In the genomic region with DNA sequence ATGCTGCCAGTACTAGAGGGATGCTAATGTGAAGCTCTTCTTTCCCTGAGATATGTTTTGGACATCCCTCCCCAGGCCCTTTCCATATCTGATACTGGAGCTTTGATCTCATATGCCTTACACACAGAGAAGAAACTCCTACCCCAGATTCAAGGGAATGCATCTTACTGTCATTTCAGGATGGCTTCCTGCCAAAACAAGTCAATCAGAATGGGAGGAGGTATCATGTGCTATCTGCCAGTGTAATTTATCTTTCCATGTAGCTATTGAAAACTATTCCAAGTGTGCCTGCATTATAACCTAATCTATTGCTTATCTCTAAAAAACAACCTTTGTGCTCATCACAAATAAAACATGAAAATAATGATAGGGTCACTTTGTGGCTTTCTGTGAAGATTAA, we compare ENCODE assay signal across 25 cellular contexts.
"Had no signal": no experiment of that assay in that cellular context is flagged by ENCODE, and none has a peak within 500 bp of the region (broad histone marks: within the 10 kb centered on the region; RNA-seq: fewer than 3 reads in every experiment).

No MANE protein-coding gene starts in this region.

- H3K9me3 ChIP-seq: lower lobe of right lung, ovary, right lobe of liver, tibial nerve, upper lobe of left lung, vagina had no signal

- DNase-seq: hypothalamus; islet precursor cell; kidney glomerular epithelial cell; left colon; left lung; lower lobe of right lung; mesendoderm; naive B cell; natural killer cell; nephron progenitor cell; ovary; right lobe of liver; stimulated activated CD4-positive, alpha-beta T cell treated with anti-CD3 and anti-CD28 coated beads, Interleukin-1b, Interleukin-23, amount 100 ng/mL, for 48 hours; stimulated activated CD4-positive, alpha-beta T cell treated with anti-CD3 and anti-CD28 coated beads, Interleukin-2, amount 100 ng/mL, for 48 hours; stimulated activated CD4-positive, alpha-beta T cell treated with anti-CD3 and anti-CD28 coated beads, Interleukin-4, amount 100 ng/mL, for 4 hours; stimulated activated CD8-positive, alpha-beta memory T cell treated with anti-CD3 and anti-CD28 coated beads, Interleukin-4, amount 100 ng/mL, for 48 hours; stimulated activated naive CD4-positive, alpha-beta T cell treated with Interleukin-2 at 50 U/mL for 16 hours; stimulated activated naive CD8-positive, alpha-beta T cell treated with anti-CD3 and anti-CD28 coated beads, Interleukin-15, amount 100 ng/mL, for 72 hours; substantia nigra; upper lobe of left lung had no signal

- H3K27ac ChIP-seq: left lung, lower lobe of right lung, ovary, right atrium auricular region, right lobe of liver, tibial nerve, upper lobe of left lung, vagina had no signal

- H3K4me3 ChIP-seq: left lung, lower lobe of right lung, ovary, right atrium auricular region, right lobe of liver, smooth muscle cell, tibial nerve, upper lobe of left lung, vagina had no signal

- H3K4me2 ChIP-seq: smooth muscle cell had no signal

- H3K4me1 ChIP-seq: left lung, lower lobe of right lung, right atrium auricular region, right lobe of liver, tibial nerve, upper lobe of left lung had no signal

- H3K36me3 ChIP-seq: left lung, lower lobe of right lung, ovary, right atrium auricular region, right lobe of liver, tibial nerve, upper lobe of left lung, vagina had no signal

- H3K27me3 ChIP-seq: left lung, ovary, right atrium auricular region, right lobe of liver, tibial nerve, upper lobe of left lung, vagina had no signal

- ATAC-seq: left colon; left lung; lower lobe of right lung; natural killer cell; right lobe of liver; stimulated activated memory B cell treated with anti-CD40 and anti-IgM and Interleukin-4, amounts not matched to agents 10 μg/mL and 1 μg/mL and 100 μg/mL, for 72 hours; stimulated activated naive CD8-positive, alpha-beta T cell treated with anti-CD3 and anti-CD28 coated beads, Interleukin-15, amount 100 ng/mL, for 72 hours had no signal
